In the genomic region with DNA sequence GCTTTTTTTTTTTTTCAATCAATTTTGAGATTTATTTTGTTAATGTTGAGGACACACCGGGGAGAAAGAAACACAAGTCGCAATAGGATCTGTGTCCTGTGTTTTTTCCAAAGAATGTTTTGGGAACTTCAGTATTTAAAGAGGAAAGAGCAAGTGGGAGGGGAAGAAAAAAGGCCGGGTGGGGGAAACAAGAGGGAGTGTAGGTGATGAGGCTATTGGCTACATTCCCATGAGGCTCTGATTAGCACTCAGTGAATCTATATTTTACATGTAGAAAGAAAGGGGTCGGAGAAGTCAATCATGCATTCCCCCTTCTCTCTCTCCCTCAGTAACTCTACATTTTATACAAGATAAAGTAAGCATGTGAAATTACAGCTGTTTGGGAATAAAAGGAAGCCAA, we compare ENCODE assay signal across 12 cellular contexts. TPM values are rescaled to one million over a fixed set of nuclear protein-coding genes. Genes with fewer than 3 reads are reported as not detected.
DNase-seq lines count a peak whose midpoint lies in the region; ATAC-seq and TF ChIP-seq lines count a peak whose summit lies in the region.
"Had no signal": no experiment of that assay in that cellular context is flagged by ENCODE, and none has a peak within 500 bp of the region (broad histone marks: within the 10 kb centered on the region; RNA-seq: fewer than 3 reads in every experiment).

No MANE protein-coding gene starts in this region.

- H3K9me3 Mint-ChIP-seq in mesothelial cell of epicardium = peaks cover 17% of the 10 kb centered on the region

- intact Hi-C loops in heart left ventricle (cut with DNase I) (loop anchor here in 2 of 10 donors (10.0 kb wide), 2 partner anchors 54 to 64 kb away; no protein-coding TSS in a partner anchor), Right ventricle myocardium inferior (cut with DNase I) (loop anchor here (5.0 kb wide), 1 partner anchor 56 kb away; no protein-coding TSS in a partner anchor), uterus (cut with DNase I; ENCODE audit: low total_unique reads) (no loop called here)

- H3K4me3 Mint-ChIP-seq in mesothelial cell of epicardium = no peak overlapping the region
- H3K4me3 Mint-ChIP-seq: T-helper 1 cell treated with Interleukin-12 subunit alpha and Interleukin-12 subunit beta and Interleukin-4 antibody, amounts not matched to agents 30 μg/mL and 1 μg/mL, for 36 hours had no signal

- H3K9me3 ChIP-seq in heart left ventricle (peaks cover 0 to 5% (median 0%) of the 10 kb centered on the region in 12 donors), uterus (no peaks in the 10 kb centered on the region)

- H3K27ac Mint-ChIP-seq in mesothelial cell of epicardium = peak overlapping the region; percentile 26
- H3K27ac Mint-ChIP-seq: T-helper 1 cell treated with Interleukin-12 subunit alpha and Interleukin-12 subunit beta and Interleukin-4 antibody, amounts not matched to agents 30 μg/mL and 1 μg/mL, for 36 hours had no signal

- H3K4me1 ChIP-seq in heart left ventricle (peaks cover 0 to 72% (median 43%) of the 10 kb centered on the region in 12 donors), uterus (peaks cover 0 to 15% of the 10 kb centered on the region in 2 donors)

- no peaks in the 10 kb centered on the region for H3K27me3 Mint-ChIP-seq in mesothelial cell of epicardium (ENCODE audit: low read depth)

- TF ChIP-seq CTCF in heart left ventricle (IDR thresholded peaks at IDR 0.05) (no peak), mesothelial cell of epicardium (IDR thresholded peaks at IDR 0.05; ENCODE audit: unreplicated experiment) (no peak), uterus (IDR thresholded peaks at IDR 0.05) (no peak)

- H3K4me3 ChIP-seq in heart left ventricle (peak overlapping the region in 8 of 12 donors; percentile 6 to 32 (median 19)), uterus (no peak overlapping the region)

- H3K36me3 ChIP-seq in heart left ventricle = peaks cover 0 to 8% (median 0%) of the 10 kb centered on the region in 9 donors
- H3K36me3 ChIP-seq in uterus = no peaks in the 10 kb centered on the region

- H3K4me1 Mint-ChIP-seq in mesothelial cell of epicardium = peaks cover 23% of the 10 kb centered on the region

- H3K27me3 ChIP-seq in heart left ventricle = no peaks in the 10 kb centered on the region
- H3K27me3 ChIP-seq in uterus = no peaks in the 10 kb centered on the region

- no peak for ATAC-seq in heart left ventricle
- ATAC-seq in Right ventricle myocardium inferior = no peak
- no peak for ATAC-seq in GM18868 (IDR thresholded peaks at IDR 0.05; ENCODE audit: unreplicated experiment)
- ATAC-seq in HG02798 (IDR thresholded peaks at IDR 0.05; ENCODE audit: poor library complexity, unreplicated experiment) = no peak

- peak overlapping the region; percentile 67 to 90 (median 82) for H3K27ac ChIP-seq in heart left ventricle
- peak overlapping the region; percentile 76 for H3K27ac ChIP-seq in caudate nucleus (ENCODE audit: low read depth, low read length)
- H3K27ac ChIP-seq in uterus = peak overlapping the region; percentile 59 to 80

- TF ChIP-seq POLR2A in heart left ventricle (IDR thresholded peaks at IDR 0.05) (no peak), uterus (IDR thresholded peaks at IDR 0.05) (no peak)

- 20 to 42% (median 32%) methylated on average over 4 of the region's 4 CpGs for WGBS in heart left ventricle, 4 donors

- peaks cover 41% of the 10 kb centered on the region for H3K36me3 Mint-ChIP-seq in mesothelial cell of epicardium

- DNase-seq in heart left ventricle (no peak), Right ventricle myocardium inferior (ENCODE audit: missing footprints) (no peak), caudate nucleus (lab: John Stamatoyannopoulos, UW) (no peak), mesothelial cell of epicardium (ENCODE audit: low spot score in 2 of 2, unreplicated experiment in 2 of 2) (no peak), uterus (no peak), C1 segment of cervical spinal cord (lab: John Stamatoyannopoulos, UW) (no peak)
- DNase-seq: activated CD4-positive, alpha-beta T cell treated with anti-CD3 and anti-CD28 coated beads, Interleukin-2, amount 50 U/mL, for 4 hours; NCI-H1417; NCI-H748 treated with DMSO at 0.1 percent for 48 hours had no signal

RNA-seq across cellular contexts. Expression of gene ZNF680, which starts 4.1 kb away (rescaled TPM):
- 10 to 100 TPM; 10.9 to 25.9 (median 17.5) TPM for total RNA-seq in heart left ventricle
- polyA plus RNA-seq in heart left ventricle = 10 to 100 TPM in 1 of 2 donors, 1 to 10 TPM in 1; 5.5 to 11.5 TPM
- total RNA-seq in Right ventricle myocardium inferior = 20.9 TPM
- 18.1 to 19.0 TPM (median 18.4 TPM) in 3 replicates for total RNA-seq in mesothelial cell of epicardium
- total RNA-seq in uterus = 10 to 100 TPM in 3 of 4 donors, 1 to 10 TPM in 1; 5.1 to 47.2 (median 21.3) TPM

Comparison
In these comparisons a context has a peak if more than half of its experiments do, and no peak if none do; other contexts are left out.
1. H3K4me3 ChIP-seq: peak in heart left ventricle (8 of 12); none in uterus (0 of 2).
2. Peak in every context shown above with its lines, with median percentiles within 50 percentile points of each other: H3K27ac ChIP-seq.